In the genomic region with DNA sequence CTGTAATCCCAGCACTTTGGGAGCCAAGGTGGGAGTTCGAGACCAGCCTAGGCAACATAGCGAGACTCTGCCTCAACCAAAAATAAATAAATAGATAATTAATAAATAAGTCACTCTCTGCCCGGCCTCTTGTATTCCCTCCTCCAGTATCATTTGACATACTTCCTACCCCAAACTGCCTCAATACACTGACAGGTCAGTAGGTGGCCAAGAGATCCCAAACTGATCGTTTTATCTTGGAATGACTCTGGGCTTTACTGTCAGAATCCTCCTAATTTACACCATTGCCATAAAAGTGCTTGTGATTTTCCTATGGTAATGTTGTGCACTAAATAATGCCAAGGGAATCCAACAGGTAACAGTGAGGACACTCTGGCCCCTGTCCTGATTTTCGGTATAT, we compare ENCODE assay signal across 2 cellular contexts.
TF ChIP-seq lines count a peak whose summit lies in the region.

No MANE protein-coding gene starts in this region.

TF ChIP-seq in A549, 52 proteins besides CTCF, POLR2A, EP300 and RAD21 (continued from another document):
- TF ChIP-seq, protein P1, sequence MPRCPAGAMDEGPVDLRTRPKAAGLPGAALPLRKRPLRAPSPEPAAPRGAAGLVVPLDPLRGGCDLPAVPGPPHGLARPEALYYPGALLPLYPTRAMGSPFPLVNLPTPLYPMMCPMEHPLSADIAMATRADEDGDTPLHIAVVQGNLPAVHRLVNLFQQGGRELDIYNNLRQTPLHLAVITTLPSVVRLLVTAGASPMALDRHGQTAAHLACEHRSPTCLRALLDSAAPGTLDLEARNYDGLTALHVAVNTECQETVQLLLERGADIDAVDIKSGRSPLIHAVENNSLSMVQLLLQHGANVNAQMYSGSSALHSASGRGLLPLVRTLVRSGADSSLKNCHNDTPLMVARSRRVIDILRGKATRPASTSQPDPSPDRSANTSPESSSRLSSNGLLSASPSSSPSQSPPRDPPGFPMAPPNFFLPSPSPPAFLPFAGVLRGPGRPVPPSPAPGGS (IDR thresholded peaks at IDR 0.05): no peak
- TF ChIP-seq, protein P2, sequence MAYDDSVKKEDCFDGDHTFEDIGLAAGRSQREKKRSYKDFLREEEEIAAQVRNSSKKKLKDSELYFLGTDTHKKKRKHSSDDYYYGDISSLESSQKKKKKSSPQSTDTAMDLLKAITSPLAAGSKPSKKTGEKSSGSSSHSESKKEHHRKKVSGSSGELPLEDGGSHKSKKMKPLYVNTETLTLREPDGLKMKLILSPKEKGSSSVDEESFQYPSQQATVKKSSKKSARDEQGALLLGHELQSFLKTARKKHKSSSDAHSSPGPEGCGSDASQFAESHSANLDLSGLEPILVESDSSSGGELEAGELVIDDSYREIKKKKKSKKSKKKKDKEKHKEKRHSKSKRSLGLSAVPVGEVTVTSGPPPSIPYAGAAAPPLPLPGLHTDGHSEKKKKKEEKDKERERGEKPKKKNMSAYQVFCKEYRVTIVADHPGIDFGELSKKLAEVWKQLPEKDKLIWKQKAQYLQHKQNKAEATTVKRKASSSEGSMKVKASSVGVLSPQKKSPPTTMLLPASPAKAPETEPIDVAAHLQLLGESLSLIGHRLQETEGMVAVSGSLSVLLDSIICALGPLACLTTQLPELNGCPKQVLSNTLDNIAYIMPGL (CRISPR knock-in tag; IDR thresholded peaks at IDR 0.05; ENCODE audit: borderline replicate concordance): no peak
- TF ChIP-seq RNF2 (IDR thresholded peaks at IDR 0.05; ENCODE audit: borderline replicate concordance, low read depth) (no peak), CHD2 (IDR thresholded peaks at IDR 0.05; ENCODE audit: low read length, partially characterized antibody) (no peak), ESRRA (IDR thresholded peaks at IDR 0.05; ENCODE audit: borderline replicate concordance, low read length) (no peak), JUN (IDR thresholded peaks at IDR 0.05) (no peak), TP53 (CRISPR knock-in tag; IDR thresholded peaks at IDR 0.05) (no peak)
- TF ChIP-seq, protein P3, sequence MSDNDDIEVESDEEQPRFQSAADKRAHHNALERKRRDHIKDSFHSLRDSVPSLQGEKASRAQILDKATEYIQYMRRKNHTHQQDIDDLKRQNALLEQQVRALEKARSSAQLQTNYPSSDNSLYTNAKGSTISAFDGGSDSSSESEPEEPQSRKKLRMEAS (IDR thresholded peaks at IDR 0.05): no peak

TF ChIP-seq in IMR-90, 13 proteins besides CTCF, POLR2A, EP300 and RAD21 (continued from another document):
- TF ChIP-seq, protein P4, sequence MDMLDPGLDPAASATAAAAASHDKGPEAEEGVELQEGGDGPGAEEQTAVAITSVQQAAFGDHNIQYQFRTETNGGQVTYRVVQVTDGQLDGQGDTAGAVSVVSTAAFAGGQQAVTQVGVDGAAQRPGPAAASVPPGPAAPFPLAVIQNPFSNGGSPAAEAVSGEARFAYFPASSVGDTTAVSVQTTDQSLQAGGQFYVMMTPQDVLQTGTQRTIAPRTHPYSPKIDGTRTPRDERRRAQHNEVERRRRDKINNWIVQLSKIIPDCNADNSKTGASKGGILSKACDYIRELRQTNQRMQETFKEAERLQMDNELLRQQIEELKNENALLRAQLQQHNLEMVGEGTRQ (IDR thresholded peaks at IDR 0.05; ENCODE audit: low read depth, low read length): no peak
- TF ChIP-seq CEBPB (IDR thresholded peaks at IDR 0.05; ENCODE audit: low read depth, low read length) (no peak), SMC3 (IDR thresholded peaks at IDR 0.05; ENCODE audit: low read depth, low read length) (no peak), MXI1 (IDR thresholded peaks at IDR 0.05; ENCODE audit: borderline replicate concordance, low read depth, low read length) (no peak), FOS (IDR thresholded peaks at IDR 0.05; ENCODE audit: low read depth, low read length) (no peak), RFX5 (IDR thresholded peaks at IDR 0.05; ENCODE audit: low read depth, low read length) (no peak), RCOR1 (IDR thresholded peaks at IDR 0.05; ENCODE audit: insufficient replicate concordance, low read length) (no peak), BHLHE40 (IDR thresholded peaks at IDR 0.05; ENCODE audit: low read depth, low read length) (no peak)
- TF ChIP-seq, protein P5, sequence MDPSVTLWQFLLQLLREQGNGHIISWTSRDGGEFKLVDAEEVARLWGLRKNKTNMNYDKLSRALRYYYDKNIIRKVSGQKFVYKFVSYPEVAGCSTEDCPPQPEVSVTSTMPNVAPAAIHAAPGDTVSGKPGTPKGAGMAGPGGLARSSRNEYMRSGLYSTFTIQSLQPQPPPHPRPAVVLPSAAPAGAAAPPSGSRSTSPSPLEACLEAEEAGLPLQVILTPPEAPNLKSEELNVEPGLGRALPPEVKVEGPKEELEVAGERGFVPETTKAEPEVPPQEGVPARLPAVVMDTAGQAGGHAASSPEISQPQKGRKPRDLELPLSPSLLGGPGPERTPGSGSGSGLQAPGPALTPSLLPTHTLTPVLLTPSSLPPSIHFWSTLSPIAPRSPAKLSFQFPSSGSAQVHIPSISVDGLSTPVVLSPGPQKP (IDR thresholded peaks at IDR 0.05; ENCODE audit: borderline replicate concordance, low read depth, low read length): no peak
